ENCODE assay signal across 25 cellular contexts in genomic region chr3:29619676-29620075, GRCh38.
"Had no signal": no experiment of that assay in that cellular context is flagged by ENCODE, and none has a peak within 500 bp of the region (broad histone marks: within the 10 kb centered on the region; RNA-seq: fewer than 3 reads in every experiment).

No MANE protein-coding gene starts in this region.

- H3K27ac Mint-ChIP-seq: dendritic cell treated with granulocyte-macrophage colony-stimulating factor and Interleukin-4, amounts not matched to agents 40 ng/mL and 50 ng/mL, for 4 days; immature natural killer cell; naive B cell had no signal

- H3K36me3 Mint-ChIP-seq: immature natural killer cell, mesothelial cell of epicardium, naive B cell had no signal

- ATAC-seq: esophagus mucosa, left colon, mucosa of descending colon had no signal

- H3K4me2 ChIP-seq: hepatocyte had no signal

- FAIRE-seq: kidney had no signal

- H3K4me1 Mint-ChIP-seq: immature natural killer cell, naive B cell had no signal

- H3K79me2 ChIP-seq: hepatocyte had no signal

- H2AFZ ChIP-seq: hepatocyte had no signal

- H3K9me3 ChIP-seq: colonic mucosa, esophagus squamous epithelium, gastrocnemius medialis, lower lobe of right lung, mucosa of descending colon had no signal

- H3K27ac ChIP-seq: colonic mucosa, epithelial cell of prostate, hepatocyte had no signal

- DNase-seq: colonic mucosa; cortex of kidney; dorsolateral prefrontal cortex; effector CD4-positive, alpha-beta T cell; effector memory CD4-positive, alpha-beta T cell; erythroblast; esophagus squamous epithelium; foreskin melanocyte; glutamatergic neuron; immature natural killer cell; islet precursor cell; kidney; kidney glomerular epithelial cell; left colon; left ventricle myocardium superior; lower lobe of right lung; mesenchymal stem cell; mucosa of descending colon; naive B cell had no signal

- H3K4me1 ChIP-seq: colonic mucosa had no signal

- H3K4me3 ChIP-seq: colonic mucosa, dorsolateral prefrontal cortex, esophagus squamous epithelium, gastrocnemius medialis, hepatocyte, lower lobe of right lung, mucosa of descending colon had no signal

- H3K4me3 Mint-ChIP-seq: dendritic cell treated with granulocyte-macrophage colony-stimulating factor and Interleukin-4, amounts not matched to agents 40 ng/mL and 50 ng/mL, for 4 days; immature natural killer cell; mesothelial cell of epicardium; naive B cell had no signal

- H3K27me3 ChIP-seq: colonic mucosa, dorsolateral prefrontal cortex, esophagus squamous epithelium, gastrocnemius medialis, hepatocyte had no signal

- H3K9me3 Mint-ChIP-seq: mesothelial cell of epicardium, naive B cell had no signal

- H3K36me3 ChIP-seq: colonic mucosa, esophagus squamous epithelium, gastrocnemius medialis, lower lobe of right lung had no signal
